10 cellular contexts compared by ENCODE assay signal in genomic region chr17:38557395-38557794, GRCh38. TPM values are rescaled to one million over a fixed set of nuclear protein-coding genes. Genes with fewer than 3 reads are reported as not detected.
DNase-seq lines count a peak whose midpoint lies in the region; ATAC-seq, FAIRE-seq and TF ChIP-seq lines count a peak whose summit lies in the region.
"Had no signal": no experiment of that assay in that cellular context is flagged by ENCODE, and none has a peak within 500 bp of the region (broad histone marks: within the 10 kb centered on the region; RNA-seq: fewer than 3 reads in every experiment).

No MANE protein-coding gene starts in this region.

- H3K36me3 Mint-ChIP-seq in activated naive CD4-positive, alpha-beta T cell treated with anti-CD3 and anti-CD28 coated beads, Interleukin-2, amount 50 U/mL, for 24 hours: no peaks in the 10 kb centered on the region
- no peaks in the 10 kb centered on the region for H3K36me3 Mint-ChIP-seq in activated naive CD4-positive, alpha-beta T cell treated with anti-CD3 and anti-CD28 coated beads for 36 hours (ENCODE audit: low read depth)
- H3K36me3 Mint-ChIP-seq in memory B cell (no peaks in the 10 kb centered on the region), type B pancreatic cell (no peaks in the 10 kb centered on the region)

- no peak for TF ChIP-seq CTCF in K562 (IDR thresholded peaks at IDR 0.05 in 2 of 3, conservative IDR thresholded peaks at IDR 0.05 in 1 of 3; ENCODE audit: insufficient read depth in 2 of 3, low read depth in 1 of 3, low read length in 3 of 3)
- no peak for TF ChIP-seq CTCF in type B pancreatic cell (conservative IDR thresholded peaks at IDR 0.05)

- 0 out of 2 replicates have a peak overlapping the region, but pooled peaks have one; percentile 5 for H2AFZ ChIP-seq in K562 (ENCODE audit: low read depth, low read length)

- H3K9me3 ChIP-seq in K562 (replicated peaks; ENCODE audit: control insufficient read depth, insufficient read depth, low read depth, low read length): no peaks in the 10 kb centered on the region

- no peak overlapping the region for H3K4me3 ChIP-seq in K562
- H3K4me3 ChIP-seq: lung had no signal

- no peak for DNase-seq in activated naive CD4-positive, alpha-beta T cell treated with anti-CD3 and anti-CD28 coated beads for 36 hours
- DNase-seq in K562 (ENCODE audit: extremely low read depth in 1 of 4, low spot score in 3 of 4) (no peak), memory B cell (ENCODE audit: low spot score in 2 of 2) (no peak), type B pancreatic cell (ENCODE audit: extremely low spot score, unreplicated experiment) (no peak), NCI-H2029 treated with DMSO at 0.1 percent for 48 hours (lab: John Stamatoyannopoulos, UW) (no peak), posterior cingulate gyrus (no peak), superior temporal gyrus (ENCODE audit: extremely low spot score) (no peak)

- CTCF ChIA-PET in activated naive CD4-positive, alpha-beta T cell treated with anti-CD3 and anti-CD28 coated beads for 36 hours (lab: Charles Lee): interaction anchor here (0.6 to 8.3 kb wide), 21 partner anchors 8 to 208 kb away, joined by 3 to 171 read pairs (median 6); partner anchors contain the start of gene SRCIN1
- CTCF ChIA-PET in K562 (lab: Yijun Ruan, JAX; ENCODE audit: low intra/inter-chr PET ratio): interaction anchor here (0.7 to 2.9 kb wide), 4 partner anchors 23 to 110 kb away, joined by 3 to 17 read pairs (median 10); no protein-coding TSS in a partner anchor

- POLR2A ChIA-PET in K562 (lab: Yijun Ruan, JAX): interaction anchor here (0.8 kb wide), 1 partner anchor 10 kb away, joined by 3 read pairs; no protein-coding TSS in a partner anchor

- no peak for FAIRE-seq in K562 (lab: Jason Lieb, UNC)
- FAIRE-seq: small intestine had no signal

- H3K27ac Mint-ChIP-seq in activated naive CD4-positive, alpha-beta T cell treated with anti-CD3 and anti-CD28 coated beads, Interleukin-2, amount 50 U/mL, for 24 hours: no peak overlapping the region
- H3K27ac Mint-ChIP-seq in activated naive CD4-positive, alpha-beta T cell treated with anti-CD3 and anti-CD28 coated beads for 36 hours: no peak overlapping the region
- H3K27ac Mint-ChIP-seq in memory B cell (no peak overlapping the region), type B pancreatic cell (no peak overlapping the region)

- peaks cover 19% of the 10 kb centered on the region for H3K4me1 Mint-ChIP-seq in activated naive CD4-positive, alpha-beta T cell treated with anti-CD3 and anti-CD28 coated beads, Interleukin-2, amount 50 U/mL, for 24 hours
- peaks cover 18% of the 10 kb centered on the region for H3K4me1 Mint-ChIP-seq in activated naive CD4-positive, alpha-beta T cell treated with anti-CD3 and anti-CD28 coated beads for 36 hours (ENCODE audit: low read depth)
- H3K4me1 Mint-ChIP-seq in memory B cell (peaks cover 21% of the 10 kb centered on the region), type B pancreatic cell (ENCODE audit: unreplicated experiment) (peaks cover 15% of the 10 kb centered on the region)

- peaks cover 12 to 41% of the 10 kb centered on the region in 2 experiments; a peak in 4 of 5 replicates for H3K27me3 ChIP-seq in K562 (ENCODE audit: control insufficient read depth in 2 of 2, insufficient read depth in 2 of 2, low read length in 2 of 2)

- no peak for TF ChIP-seq POLR2A in K562 (conservative IDR thresholded peaks at IDR 0.05)

- H3K4me2 ChIP-seq in K562 (ENCODE audit: insufficient read depth, low read length): peak overlapping the region; percentile 71; the same call in 1 of the 2 replicates

- H3K9me1 ChIP-seq in K562 (ENCODE audit: control insufficient read depth, insufficient read depth, low read length): no peaks in the 10 kb centered on the region

- in situ Hi-C loops in K562 (cut with MboI): loop anchor here (5.0 kb wide), 1 partner anchor 105 kb away; no protein-coding TSS in a partner anchor

- 57% methylated on average over 6 of the region's 6 CpGs for WGBS in K562 (ENCODE audit: insufficient coverage, low coverage, missing lambda C conversion rate)

- H4K20me1 ChIP-seq in K562 (replicated peaks; ENCODE audit: control insufficient read depth, insufficient read depth, low read length): peaks cover 27% of the 10 kb centered on the region

- peak overlapping the region in 1 of 2 experiments; percentile 4; a peak in 1 of 4 replicates for H3K9ac ChIP-seq in K562 (ENCODE audit: insufficient read depth in 1 of 2, low read depth in 2 of 2, low read length in 2 of 2)

- TF ChIP-seq RAD21 in K562 (CRISPR knock-in tag; conservative IDR thresholded peaks at IDR 0.05 in 1 of 2, IDR thresholded peaks at IDR 0.05 in 1 of 2): no peak

- TF ChIP-seq EP300 in K562 (IDR thresholded peaks at IDR 0.05; ENCODE audit: low read length): no peak

- H3K79me2 ChIP-seq in K562 (ENCODE audit: control insufficient read depth, insufficient read depth, low read length): no peaks in the 10 kb centered on the region

- peaks cover 19 to 44% of the 10 kb centered on the region in 2 experiments for H3K4me1 ChIP-seq in K562 (replicated peaks in 1 of 2; ENCODE audit: control insufficient read depth in 2 of 2, insufficient read depth in 2 of 2, low read length in 2 of 2)

- no peak overlapping the region for H3K27ac ChIP-seq in K562 (ENCODE audit: extremely low read depth, low read depth, low read length)

- intact Hi-C loops in activated naive CD4-positive, alpha-beta T cell treated with anti-CD3 and anti-CD28 coated beads for 36 hours (cut with micrococcal nuclease): loop anchor here (5.0 kb wide), 1 partner anchor 595 kb away; the partner anchor contains the start of gene PLXDC1
- intact Hi-C loops in K562 (cut with micrococcal nuclease) (loop anchor here (5.0 kb wide), 1 partner anchor 45 kb away; no protein-coding TSS in a partner anchor), posterior cingulate gyrus (cut with DNase I) (loop anchor here (10.0 kb wide), 1 partner anchor 47 kb away; the partner anchor contains the start of gene SRCIN1)

- ATAC-seq in K562 (no peak), memory B cell (ENCODE audit: low read depth) (no peak)

- peaks cover 10% of the 10 kb centered on the region for H3K27me3 Mint-ChIP-seq in activated naive CD4-positive, alpha-beta T cell treated with anti-CD3 and anti-CD28 coated beads, Interleukin-2, amount 50 U/mL, for 24 hours
- H3K27me3 Mint-ChIP-seq in activated naive CD4-positive, alpha-beta T cell treated with anti-CD3 and anti-CD28 coated beads for 36 hours (ENCODE audit: low read depth): peaks cover 21% of the 10 kb centered on the region
- H3K27me3 Mint-ChIP-seq in memory B cell (peaks cover 9% of the 10 kb centered on the region), type B pancreatic cell (peaks cover 31% of the 10 kb centered on the region)

- no peaks in the 10 kb centered on the region for H3K9me3 Mint-ChIP-seq in activated naive CD4-positive, alpha-beta T cell treated with anti-CD3 and anti-CD28 coated beads, Interleukin-2, amount 50 U/mL, for 24 hours
- H3K9me3 Mint-ChIP-seq in activated naive CD4-positive, alpha-beta T cell treated with anti-CD3 and anti-CD28 coated beads for 36 hours: no peaks in the 10 kb centered on the region
- no peaks in the 10 kb centered on the region for H3K9me3 Mint-ChIP-seq in memory B cell
- H3K9me3 Mint-ChIP-seq in type B pancreatic cell: no peaks in the 10 kb centered on the region

- peak overlapping the region; percentile 15 for H3K4me3 Mint-ChIP-seq in activated naive CD4-positive, alpha-beta T cell treated with anti-CD3 and anti-CD28 coated beads, Interleukin-2, amount 50 U/mL, for 24 hours
- no peak overlapping the region for H3K4me3 Mint-ChIP-seq in activated naive CD4-positive, alpha-beta T cell treated with anti-CD3 and anti-CD28 coated beads for 36 hours
- H3K4me3 Mint-ChIP-seq in memory B cell (peak overlapping the region; percentile 43), type B pancreatic cell (peak overlapping the region; percentile 95)

- BruUV-seq in K562 (replicated peaks; lab: Mats Ljungman, UMichigan): no TSS peak

- no peaks in the 10 kb centered on the region for H3K36me3 ChIP-seq in K562 (ENCODE audit: control insufficient read depth, insufficient read depth, low read length)

TF ChIP-seq in K562, 482 proteins besides CTCF, POLR2A, EP300 and RAD21 (continues in another document):
- TF ChIP-seq ARHGAP35 (IDR thresholded peaks at IDR 0.05; ENCODE audit: partially characterized antibody) (no peak), C11orf30 (IDR thresholded peaks at IDR 0.05; ENCODE audit: low read depth) (no peak), THRB (CRISPR knock-in tag; conservative IDR thresholded peaks at IDR 0.05) (no peak), TEAD4 (IDR thresholded peaks at IDR 0.05; ENCODE audit: low read length) (no peak), TEAD4 (CRISPR knock-in tag; IDR thresholded peaks at IDR 0.05; ENCODE audit: borderline replicate concordance) (no peak)

RNA-seq across cellular contexts. Expression of gene SRCIN1, which starts 48.4 kb away (rescaled TPM):
- under 1 TPM; 0.67 to 0.94 TPM for total RNA-seq in activated naive CD4-positive, alpha-beta T cell treated with anti-CD3 and anti-CD28 coated beads for 36 hours
- total RNA-seq in K562 (2011; cell fraction: chromatin; rRNA removed; ENCODE audit: low replicate concordance): 0.51 and 2.0 TPM in 2 replicates
- total RNA-seq in K562 (2011; cell fraction: nucleolus; rRNA removed): 0.17 and 0.26 TPM in 2 replicates
- total RNA-seq in K562 (2011; cell fraction: nucleoplasm; rRNA removed): 0.53 and 0.66 TPM in 2 replicates
- total RNA-seq in K562 (2014; rRNA removed): 0.04 TPM in 1 of 2 replicates, not detected in the other
- not detected in 2 replicates for total RNA-seq in K562 (2014; rRNA removed; fragmentation: Illumina TruSeq; extraction: Trizol)
- total RNA-seq in K562 (2015; rRNA removed; fragmentation: Illumina TruSeq; extraction: Trizol): not detected in 2 replicates
- total RNA-seq in K562 (2021): 0.33 and 0.40 TPM in 2 replicates
- polyA plus RNA-seq in K562 (2011; rRNA removed): 0.04 and 0.13 TPM in 2 replicates
- polyA plus RNA-seq in K562 (2011; cell fraction: cytosol; rRNA removed): 0.01 and 0.06 TPM in 2 replicates
- polyA plus RNA-seq in K562 (2011; cell fraction: nucleus; rRNA removed): 0.17 and 1.9 TPM in 2 replicates
- polyA plus RNA-seq in K562 (2012): 0.05 and 0.44 TPM in 2 replicates
- polyA plus RNA-seq in K562 (2014; fragmentation: Illumina TruSeq; extraction: Trizol): 0.09 and 0.15 TPM in 2 replicates
- not detected for polyA plus RNA-seq in K562 (2014; fragmentation: Nextera tagmentation; extraction: Ambion mirVana)
- polyA plus RNA-seq in K562 (2014; rRNA removed): not detected in 2 replicates
- not detected in 2 replicates for polyA minus RNA-seq in K562 (2011; rRNA and poly(A)+ RNA removed)
- not detected in 2 replicates for polyA minus RNA-seq in K562 (2011; cell fraction: cytosol; rRNA and poly(A)+ RNA removed)
- 0.13 TPM in 1 of 2 replicates, not detected in the other for polyA minus RNA-seq in K562 (2011; cell fraction: nucleus; rRNA and poly(A)+ RNA removed)
- total RNA-seq in type B pancreatic cell (ENCODE audit: low replicate concordance): 8.3 and 11.9 TPM in 2 replicates
